In genomic region chr2:27326536-27326935, GRCh38 we compare ENCODE assay signal across 31 cellular contexts. TPM values are rescaled to one million over a fixed set of nuclear protein-coding genes. Genes with fewer than 3 reads are reported as not detected.
"Had no signal": no experiment of that assay in that cellular context is flagged by ENCODE, and none has a peak within 500 bp of the region (broad histone marks: within the 10 kb centered on the region; RNA-seq: fewer than 3 reads in every experiment).

No MANE protein-coding gene starts in this region.

- H3K36me3 ChIP-seq: ovary had no signal

- H3K4me3 Mint-ChIP-seq: immature natural killer cell; naive thymus-derived CD4-positive, alpha-beta T cell; nephron; stimulated activated memory B cell treated with anti-CD40 and anti-IgM and Interleukin-4, amounts not matched to agents 10 μg/mL and 1 μg/mL and 100 μg/mL, for 72 hours; type B pancreatic cell had no signal

- DNase-seq: caudate nucleus; cerebellar nuclear complex; dorsolateral prefrontal cortex; effector CD4-positive, alpha-beta T cell; foreskin melanocyte; glutamatergic neuron; heart right ventricle; hypothalamus; immature natural killer cell; islet precursor cell; left lung; mammary epithelial cell; mesendoderm; midbrain; naive thymus-derived CD4-positive, alpha-beta T cell; nucleus accumbens; posterior cingulate gyrus; retina; spleen; stimulated activated CD4-positive, alpha-beta T cell treated with anti-CD3 and anti-CD28 coated beads, Interleukin-4, amount 100 ng/mL, for 4 hours; stomach; tibial artery had no signal

- FAIRE-seq: colon, urothelium cell line had no signal

- H3K27ac ChIP-seq: dorsolateral prefrontal cortex, esophagus muscularis mucosa, heart right ventricle, left lung, ovary, skin epidermis, spleen, stomach, tibial artery had no signal

- H3K9me3 ChIP-seq: esophagus muscularis mucosa, heart right ventricle, left lung, ovary, spleen, stomach, tibial artery had no signal

- ATAC-seq: heart right ventricle; left lung; naive thymus-derived CD4-positive, alpha-beta T cell; stimulated activated memory B cell treated with anti-CD40 and anti-IgM and Interleukin-4, amounts not matched to agents 10 μg/mL and 1 μg/mL and 100 μg/mL, for 72 hours had no signal

- H3K4me3 ChIP-seq: dorsolateral prefrontal cortex, esophagus muscularis mucosa, heart right ventricle, left lung, ovary, skin epidermis, spleen, stomach, tibial artery had no signal

- H3K9me3 Mint-ChIP-seq: immature natural killer cell; nephron; stimulated activated memory B cell treated with anti-CD40 and anti-IgM and Interleukin-4, amounts not matched to agents 10 μg/mL and 1 μg/mL and 100 μg/mL, for 72 hours; type B pancreatic cell had no signal

- H3K27ac Mint-ChIP-seq: nephron; stimulated activated memory B cell treated with anti-CD40 and anti-IgM and Interleukin-4, amounts not matched to agents 10 μg/mL and 1 μg/mL and 100 μg/mL, for 72 hours; type B pancreatic cell had no signal

- H3K27me3 Mint-ChIP-seq: naive thymus-derived CD4-positive, alpha-beta T cell; stimulated activated memory B cell treated with anti-CD40 and anti-IgM and Interleukin-4, amounts not matched to agents 10 μg/mL and 1 μg/mL and 100 μg/mL, for 72 hours; type B pancreatic cell had no signal

- H3K27me3 ChIP-seq: dorsolateral prefrontal cortex, esophagus muscularis mucosa, heart right ventricle, left lung, ovary, spleen, stomach, tibial artery had no signal

RNA-seq across cellular contexts. Expression of gene UCN, which starts 18.3 kb away (rescaled TPM):
- total RNA-seq: epithelial cell of proximal tubule had no signal
